ENCODE assay signal across 14 cellular contexts in the genomic region with DNA sequence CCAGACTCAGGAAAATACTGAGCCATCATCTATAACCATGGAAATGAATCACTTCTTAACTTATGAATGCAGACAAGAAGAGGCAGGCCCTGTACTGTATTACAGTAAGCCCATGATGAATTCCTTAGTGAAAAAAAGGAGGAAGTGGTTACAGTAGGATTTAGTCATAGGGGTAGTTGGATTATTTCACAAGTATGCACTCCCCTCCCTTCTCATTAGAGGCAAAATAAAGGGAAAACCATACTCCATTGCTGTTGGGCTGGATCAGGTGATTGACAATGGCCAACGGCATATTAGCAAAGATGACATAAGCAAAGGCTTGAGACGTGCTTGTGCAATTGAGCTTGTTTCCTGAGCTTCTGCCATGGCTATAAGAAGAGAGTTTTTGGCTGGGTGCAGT.
DNase-seq lines count a peak whose midpoint lies in the region; ATAC-seq, FAIRE-seq and TF ChIP-seq lines count a peak whose summit lies in the region.
"Had no signal": no experiment of that assay in that cellular context is flagged by ENCODE, and none has a peak within 500 bp of the region (broad histone marks: within the 10 kb centered on the region; RNA-seq: fewer than 3 reads in every experiment).

No MANE protein-coding gene starts in this region.

- ATAC-seq in GM19035 (IDR thresholded peaks at IDR 0.05; ENCODE audit: unreplicated experiment): no peak
- ATAC-seq: sciatic nerve had no signal

- TF ChIP-seq POLR2A in Peyer's patch (IDR thresholded peaks at IDR 0.05): no peak

- H3K4me3 ChIP-seq in bronchial epithelial cell (ENCODE audit: low read depth, low read length) (no peak overlapping the region), retinal pigment epithelial cell (ENCODE audit: low read length) (no peak overlapping the region), Peyer's patch (no peak overlapping the region)

- no peak for TF ChIP-seq CTCF in bronchial epithelial cell (IDR thresholded peaks at IDR 0.05; ENCODE audit: insufficient read depth, low read length, severe bottlenecking)
- no peak for TF ChIP-seq CTCF in retinal pigment epithelial cell (conservative IDR thresholded peaks at IDR 0.05; ENCODE audit: low read depth, low read length)
- TF ChIP-seq CTCF in Peyer's patch (IDR thresholded peaks at IDR 0.05): no peak

- no peaks in the 10 kb centered on the region for H3K9me3 ChIP-seq in Peyer's patch

- H3K36me3 ChIP-seq in bronchial epithelial cell (ENCODE audit: control insufficient read depth, insufficient read depth, low read length) (no peaks in the 10 kb centered on the region), Peyer's patch (no peaks in the 10 kb centered on the region)

- peak; percentile 96 for FAIRE-seq in bronchial epithelial cell (lab: Jason Lieb, UNC)
- FAIRE-seq: islet of Langerhans had no signal

- H3K27me3 ChIP-seq in bronchial epithelial cell (ENCODE audit: control insufficient read depth, insufficient read depth, low read length) (no peaks in the 10 kb centered on the region), Peyer's patch (no peaks in the 10 kb centered on the region)

- H3K4me1 ChIP-seq in Peyer's patch: no peaks in the 10 kb centered on the region

- peak; percentile 64 for DNase-seq in GM04503 (ENCODE audit: low read depth)
- peak; percentile 98 for DNase-seq in NOMO-1 treated with DMSO at 0.1 percent for 48 hours (lab: John Stamatoyannopoulos, UW; ENCODE audit: unreplicated experiment)
- peak; percentile 96 for DNase-seq in bronchial epithelial cell (ENCODE audit: low read depth)
- peak; percentile 67 for DNase-seq in retinal pigment epithelial cell (ENCODE audit: low read depth)
- DNase-seq in NK-92 treated with Interleukin-12 subunit alpha and Interleukin-12 subunit beta, amount 100 ng/mL, for 24 hours (lab: John Stamatoyannopoulos, UW): no peak
- DNase-seq in DMS114 treated with DMSO at 0.1 percent for 48 hours (lab: John Stamatoyannopoulos, UW; ENCODE audit: unreplicated experiment): no peak
- no peak for DNase-seq in Peyer's patch
- DNase-seq: activated CD4-positive, alpha-beta T cell treated with anti-CD3 and anti-CD28 coated beads for 48 hours; naive B cell; NCI-H1092 treated with DMSO at 0.1 percent for 48 hours; NCI-H526 treated with DMSO at 0.1 percent for 48 hours had no signal

- no peak overlapping the region for H3K27ac ChIP-seq in Peyer's patch

Comparison
In these comparisons a context has a peak if more than half of its experiments do, and no peak if none do; other contexts are left out.
1. DNase-seq: peak in GM04503 (single experiment), NOMO-1 treated with DMSO at 0.1 percent for 48 hours (single experiment), bronchial epithelial cell (single experiment) and retinal pigment epithelial cell (single experiment); none in NK-92 treated with Interleukin-12 subunit alpha and Interleukin-12 subunit beta, amount 100 ng/mL, for 24 hours (single experiment), DMS114 treated with DMSO at 0.1 percent for 48 hours (single experiment) and Peyer's patch (0 of 3).